ENCODE assay signal across 7 cellular contexts in genomic region chr14:96858643-96859042, GRCh38.
"Had no signal": no experiment of that assay in that cellular context is flagged by ENCODE, and none has a peak within 500 bp of the region (broad histone marks: within the 10 kb centered on the region; RNA-seq: fewer than 3 reads in every experiment).

No MANE protein-coding gene starts in this region.

- ATAC-seq: GM23338 had no signal

- H2AFZ ChIP-seq: GM23338 had no signal

- FAIRE-seq: H1, H54, HTR-8/SVneo had no signal

- H3K4me3 ChIP-seq: GM23338 had no signal

- H3K4me1 Mint-ChIP-seq: IgD-negative memory B cell had no signal

- H3K9me3 Mint-ChIP-seq: GM23338, H9, IgD-negative memory B cell had no signal

- H3K27ac Mint-ChIP-seq: GM23338, H9, IgD-negative memory B cell had no signal

- H3K4me2 ChIP-seq: GM23338 had no signal

- H3K27me3 Mint-ChIP-seq: IgD-negative memory B cell had no signal

- H3K4me3 Mint-ChIP-seq: GM23338, H9, IgD-negative memory B cell had no signal

- DNase-seq: H9, HCEC 1CT had no signal
